ENCODE assay signal across 36 cellular contexts in the genomic region with DNA sequence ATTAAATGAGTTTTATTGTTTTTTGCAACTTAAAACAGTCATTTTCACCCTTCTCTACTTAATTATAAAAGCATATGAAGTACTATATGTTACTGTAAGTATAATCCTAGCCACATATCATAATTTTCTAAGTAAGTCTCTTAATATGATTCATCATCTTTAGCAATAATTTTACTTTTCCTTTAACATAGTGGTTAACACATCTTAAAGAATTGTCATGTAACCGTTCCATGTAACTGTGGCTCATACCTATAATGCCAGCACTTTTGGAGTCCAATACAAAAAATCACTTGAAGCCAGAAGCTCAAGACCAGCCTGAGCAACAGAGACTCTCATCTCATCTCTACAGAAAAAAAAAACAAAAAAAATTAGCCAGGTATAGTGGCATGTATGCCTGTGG.
"Had no signal": no experiment of that assay in that cellular context is flagged by ENCODE, and none has a peak within 500 bp of the region (broad histone marks: within the 10 kb centered on the region; RNA-seq: fewer than 3 reads in every experiment).

No MANE protein-coding gene starts in this region.

- H3K27ac Mint-ChIP-seq: activated B cell treated with CpG ODN at 0.5 μM for 24 hours; activated CD4-positive, alpha-beta memory T cell treated with anti-CD3 and anti-CD28 coated beads for 36 hours; activated naive CD8-positive, alpha-beta T cell treated with anti-CD3 and anti-CD28 coated beads, Interleukin-2, amount 10 ng/mL, durations not matched to agents 7 days and 5 days; activated T-cell treated with anti-CD3 and anti-CD28 coated beads, Interleukin-2, amount 50 U/mL, for 72 hours; activated T-helper 17 cell treated with anti-CD3 and anti-CD28 coated beads, Interleukin-2, amount 50 U/mL, for 72 hours had no signal

- H3K36me3 Mint-ChIP-seq: activated CD4-positive, alpha-beta memory T cell treated with anti-CD3 and anti-CD28 coated beads for 36 hours; activated naive CD8-positive, alpha-beta T cell treated with anti-CD3 and anti-CD28 coated beads, Interleukin-2, amount 10 ng/mL, durations not matched to agents 7 days and 5 days had no signal

- ATAC-seq: activated T-helper 17 cell treated with anti-CD3 and anti-CD28 coated beads, Interleukin-2, amount 50 U/mL, for 72 hours; body of pancreas; PC-3; Right ventricle myocardium inferior; SK-N-SH treated with all-trans-retinoic acid at 6 μM for 48 hours had no signal

- DNase-seq: activated B cell treated with CpG ODN at 0.5 μM for 24 hours; activated CD4-positive, alpha-beta memory T cell treated with anti-CD3 and anti-CD28 coated beads for 36 hours; activated CD4-positive, alpha-beta T cell treated with anti-CD3 and anti-CD28 coated beads, Interleukin-2, amount 50 U/mL, for 1 hour; activated effector memory CD4-positive, alpha-beta T cell treated with anti-CD3 and anti-CD28 coated beads, Interleukin-2, amount 50 U/mL, for 16 hours; activated naive CD4-positive, alpha-beta T cell; activated naive CD4-positive, alpha-beta T cell treated with anti-CD3 and anti-CD28 coated beads, Interleukin-2, amount 50 U/mL, for 16 hours; activated naive CD8-positive, alpha-beta T cell treated with anti-CD3 and anti-CD28 coated beads, Interleukin-2, amount 10 ng/mL, durations not matched to agents 7 days and 5 days; activated T-cell treated with anti-CD3 and anti-CD28 coated beads, Interleukin-2, amount 50 U/mL, for 1 hour; activated T-cell treated with anti-CD3 and anti-CD28 coated beads, Interleukin-2, amount 50 U/mL, for 72 hours; adrenal gland; body of pancreas; cerebellar nuclear complex; KG1; MM.1S; MV-4-11; NCI-H1092; NCI-H1436 treated with DMSO at 0.1 percent for 48 hours; NCI-H1694 treated with DMSO at 0.1 percent for 48 hours; NCI-H2029; NCI-H345; NCI-H524 treated with DMSO at 0.1 percent for 48 hours; NCI-H748 treated with DMSO at 0.1 percent for 48 hours; NK-92 treated with Interleukin-12 subunit alpha and Interleukin-12 subunit beta, amount 100 ng/mL, for 24 hours; PC-3; Peyer's patch; SIG-M5; SW 1271; T-helper 1 cell; T-helper 2 cell; T-helper 9 cell had no signal

- H3K4me1 ChIP-seq: adrenal gland, body of pancreas, breast epithelium, Peyer's patch had no signal

- H3K27ac ChIP-seq: adrenal gland, body of pancreas, breast epithelium, Peyer's patch, RWPE1, VCaP had no signal

- H3K9me3 ChIP-seq: adrenal gland, body of pancreas, breast epithelium, Peyer's patch had no signal

- H3K27me3 Mint-ChIP-seq: activated B cell treated with CpG ODN at 0.5 μM for 24 hours; activated CD4-positive, alpha-beta memory T cell treated with anti-CD3 and anti-CD28 coated beads for 36 hours; activated T-helper 17 cell treated with anti-CD3 and anti-CD28 coated beads, Interleukin-2, amount 50 U/mL, for 72 hours had no signal

- H3K4me3 Mint-ChIP-seq: activated B cell treated with CpG ODN at 0.5 μM for 24 hours; activated CD4-positive, alpha-beta memory T cell treated with anti-CD3 and anti-CD28 coated beads for 36 hours; activated naive CD8-positive, alpha-beta T cell treated with anti-CD3 and anti-CD28 coated beads, Interleukin-2, amount 10 ng/mL, durations not matched to agents 7 days and 5 days; activated T-cell treated with anti-CD3 and anti-CD28 coated beads, Interleukin-2, amount 50 U/mL, for 72 hours; activated T-helper 17 cell treated with anti-CD3 and anti-CD28 coated beads, Interleukin-2, amount 50 U/mL, for 72 hours had no signal

- H3K27me3 ChIP-seq: adrenal gland, body of pancreas, breast epithelium, Peyer's patch had no signal

- H3K9me3 Mint-ChIP-seq: activated B cell treated with CpG ODN at 0.5 μM for 24 hours; activated CD4-positive, alpha-beta memory T cell treated with anti-CD3 and anti-CD28 coated beads for 36 hours; activated naive CD8-positive, alpha-beta T cell treated with anti-CD3 and anti-CD28 coated beads, Interleukin-2, amount 10 ng/mL, durations not matched to agents 7 days and 5 days; activated T-cell treated with anti-CD3 and anti-CD28 coated beads, Interleukin-2, amount 50 U/mL, for 72 hours; activated T-helper 17 cell treated with anti-CD3 and anti-CD28 coated beads, Interleukin-2, amount 50 U/mL, for 72 hours had no signal

- H3K4me1 Mint-ChIP-seq: activated B cell treated with CpG ODN at 0.5 μM for 24 hours; activated naive CD8-positive, alpha-beta T cell treated with anti-CD3 and anti-CD28 coated beads, Interleukin-2, amount 10 ng/mL, durations not matched to agents 7 days and 5 days; activated T-helper 17 cell treated with anti-CD3 and anti-CD28 coated beads, Interleukin-2, amount 50 U/mL, for 72 hours had no signal
